1 cellular context compared by ENCODE assay signal in the genomic region with DNA sequence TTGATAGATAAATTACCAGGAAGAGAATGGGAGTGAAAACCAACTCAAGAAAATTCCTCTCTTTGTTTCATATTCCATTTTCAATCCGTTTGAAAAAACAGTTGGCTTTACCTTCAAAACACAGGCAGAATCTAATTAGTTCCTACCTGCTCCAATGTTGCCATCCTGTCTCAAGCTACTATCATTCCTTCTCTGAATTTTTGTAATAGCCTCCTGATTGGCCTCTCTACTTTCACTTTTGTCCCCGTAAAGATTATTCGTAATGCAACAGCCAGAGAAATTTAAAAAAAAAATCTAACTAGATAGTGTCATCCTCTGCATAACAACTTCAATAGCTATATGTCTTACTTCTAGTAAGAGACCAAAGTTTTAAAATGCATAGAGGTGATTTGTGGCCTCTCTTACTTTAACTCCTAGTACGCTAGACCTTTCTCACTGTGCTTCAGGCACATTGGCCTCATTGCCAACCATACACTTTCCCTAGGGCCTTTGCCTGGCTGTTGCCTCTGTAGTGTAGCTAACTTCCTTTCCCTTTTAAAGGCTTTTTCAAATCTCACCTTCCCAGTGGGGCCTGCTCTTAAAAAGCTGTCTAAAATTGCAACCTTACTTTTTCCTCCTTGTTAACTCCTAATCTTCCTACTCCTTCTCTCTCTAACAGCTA.
TF ChIP-seq lines count a peak whose summit lies in the region.

No MANE protein-coding gene starts in this region.

TF ChIP-seq in WTC11, 78 proteins besides CTCF, POLR2A, EP300 and RAD21 (continued from another document):
- TF ChIP-seq, protein P1, sequence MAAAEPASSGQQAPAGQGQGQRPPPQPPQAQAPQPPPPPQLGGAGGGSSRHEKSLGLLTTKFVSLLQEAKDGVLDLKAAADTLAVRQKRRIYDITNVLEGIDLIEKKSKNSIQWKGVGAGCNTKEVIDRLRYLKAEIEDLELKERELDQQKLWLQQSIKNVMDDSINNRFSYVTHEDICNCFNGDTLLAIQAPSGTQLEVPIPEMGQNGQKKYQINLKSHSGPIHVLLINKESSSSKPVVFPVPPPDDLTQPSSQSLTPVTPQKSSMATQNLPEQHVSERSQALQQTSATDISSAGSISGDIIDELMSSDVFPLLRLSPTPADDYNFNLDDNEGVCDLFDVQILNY (CRISPR knock-in tag; IDR thresholded peaks at IDR 0.05), result no peak
TF ChIP-seq in WTC11: peak in this region for 0.
